Comparison of ENCODE assay signal across 1 cellular context in the genomic region with DNA sequence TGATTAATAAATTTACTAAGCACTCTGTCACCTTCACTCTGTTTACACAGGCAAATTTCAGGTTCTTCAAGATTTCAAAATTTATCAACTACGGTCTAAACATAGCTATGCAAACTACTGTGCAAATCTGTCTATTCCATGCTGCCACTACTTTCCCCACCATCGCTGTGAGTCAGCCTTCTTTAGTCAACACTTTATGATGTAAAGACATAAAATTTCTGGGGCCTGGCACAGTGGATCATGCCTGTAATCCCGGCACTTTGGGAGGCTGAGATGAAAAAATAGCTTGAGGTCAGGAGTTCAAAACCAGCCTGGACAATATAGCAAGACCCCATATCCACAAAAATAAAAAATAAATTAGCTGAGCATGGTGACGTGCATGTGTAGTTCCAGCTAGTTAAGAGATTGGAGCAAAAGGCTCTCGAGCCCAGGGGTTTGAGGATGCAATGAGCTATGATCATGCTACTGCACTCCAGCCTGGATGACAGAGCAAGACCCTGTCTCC.
TF ChIP-seq lines count a peak whose summit lies in the region.

No MANE protein-coding gene starts in this region.

TF ChIP-seq in IMR-90, 13 proteins besides CTCF, POLR2A, EP300 and RAD21 (continued from another document):
- TF ChIP-seq, protein P1, sequence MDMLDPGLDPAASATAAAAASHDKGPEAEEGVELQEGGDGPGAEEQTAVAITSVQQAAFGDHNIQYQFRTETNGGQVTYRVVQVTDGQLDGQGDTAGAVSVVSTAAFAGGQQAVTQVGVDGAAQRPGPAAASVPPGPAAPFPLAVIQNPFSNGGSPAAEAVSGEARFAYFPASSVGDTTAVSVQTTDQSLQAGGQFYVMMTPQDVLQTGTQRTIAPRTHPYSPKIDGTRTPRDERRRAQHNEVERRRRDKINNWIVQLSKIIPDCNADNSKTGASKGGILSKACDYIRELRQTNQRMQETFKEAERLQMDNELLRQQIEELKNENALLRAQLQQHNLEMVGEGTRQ (IDR thresholded peaks at IDR 0.05; ENCODE audit: low read depth, low read length): no peak
- TF ChIP-seq SMC3 (IDR thresholded peaks at IDR 0.05; ENCODE audit: low read depth, low read length) (no peak), MAFK (IDR thresholded peaks at IDR 0.05; ENCODE audit: low read depth, low read length) (no peak), RCOR1 (IDR thresholded peaks at IDR 0.05; ENCODE audit: insufficient replicate concordance, low read length) (no peak), CHD1 (IDR thresholded peaks at IDR 0.05; ENCODE audit: low read depth, low read length) (no peak), MAZ (IDR thresholded peaks at IDR 0.05; ENCODE audit: borderline replicate concordance, low read depth, low read length) (no peak), CEBPB (IDR thresholded peaks at IDR 0.05; ENCODE audit: low read depth, low read length) (no peak), BHLHE40 (IDR thresholded peaks at IDR 0.05; ENCODE audit: low read depth, low read length) (no peak), FOS (IDR thresholded peaks at IDR 0.05; ENCODE audit: low read depth, low read length) (no peak), RFX5 (IDR thresholded peaks at IDR 0.05; ENCODE audit: low read depth, low read length) (no peak), MXI1 (IDR thresholded peaks at IDR 0.05; ENCODE audit: borderline replicate concordance, low read depth, low read length) (no peak)
- TF ChIP-seq, protein P2, sequence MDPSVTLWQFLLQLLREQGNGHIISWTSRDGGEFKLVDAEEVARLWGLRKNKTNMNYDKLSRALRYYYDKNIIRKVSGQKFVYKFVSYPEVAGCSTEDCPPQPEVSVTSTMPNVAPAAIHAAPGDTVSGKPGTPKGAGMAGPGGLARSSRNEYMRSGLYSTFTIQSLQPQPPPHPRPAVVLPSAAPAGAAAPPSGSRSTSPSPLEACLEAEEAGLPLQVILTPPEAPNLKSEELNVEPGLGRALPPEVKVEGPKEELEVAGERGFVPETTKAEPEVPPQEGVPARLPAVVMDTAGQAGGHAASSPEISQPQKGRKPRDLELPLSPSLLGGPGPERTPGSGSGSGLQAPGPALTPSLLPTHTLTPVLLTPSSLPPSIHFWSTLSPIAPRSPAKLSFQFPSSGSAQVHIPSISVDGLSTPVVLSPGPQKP (IDR thresholded peaks at IDR 0.05; ENCODE audit: borderline replicate concordance, low read depth, low read length): no peak
